Comparison of ENCODE assay signal across 8 cellular contexts in genomic region chr5:138449501-138450239, GRCh38. TPM values are rescaled to one million over a fixed set of nuclear protein-coding genes. Genes with fewer than 3 reads are reported as not detected.
DNase-seq lines count a peak whose midpoint lies in the region; ATAC-seq and TF ChIP-seq lines count a peak whose summit lies in the region.

No MANE protein-coding gene starts in this region.

- peaks cover 4 to 15% (median 9%) of the 10 kb centered on the region in 3 donors for H3K27me3 Mint-ChIP-seq in CD14-positive monocyte (ENCODE audit: low read depth in 3 of 3)

- peak; percentile 70 for ATAC-seq in GM19397 (IDR thresholded peaks at IDR 0.05; ENCODE audit: unreplicated experiment)
- ATAC-seq in RWPE2 (ENCODE audit: low read depth): peak; percentile 94

- peaks cover 6% of the 10 kb centered on the region for H3K4me1 Mint-ChIP-seq in CD14-positive monocyte

- H3K4me1 ChIP-seq in KMS-11 (ENCODE audit: low read depth, poor library complexity, severe bottlenecking): no peaks in the 10 kb centered on the region
- H3K4me1 ChIP-seq in RWPE2 (ENCODE audit: insufficient read depth, poor library complexity, severe bottlenecking): no peaks in the 10 kb centered on the region
- H3K4me1 ChIP-seq in neuron (ENCODE audit: insufficient read depth, low read length): peaks cover 20% of the 10 kb centered on the region
- peaks cover 10% of the 10 kb centered on the region for H3K4me1 ChIP-seq in stomach smooth muscle (ENCODE audit: control insufficient read depth, insufficient read depth, low read length)

- H4K20me1 ChIP-seq in KMS-11 (ENCODE audit: insufficient read depth): no peaks in the 10 kb centered on the region

- H3K27ac Mint-ChIP-seq in CD14-positive monocyte: peak overlapping the region in 1 of 7 donors; percentile 73

- TF ChIP-seq CTCF in CD14-positive monocyte (IDR thresholded peaks at IDR 0.05) (peak; percentile 91), KMS-11 (conservative IDR thresholded peaks at IDR 0.05; ENCODE audit: low read depth, low read length) (peak; percentile 92), RWPE2 (IDR thresholded peaks at IDR 0.05; ENCODE audit: poor library complexity, severe bottlenecking) (peak; percentile 99), fibroblast of pulmonary artery (IDR thresholded peaks at IDR 0.05; ENCODE audit: low read length, missing control alignments) (peak; percentile 85)

- no peaks in the 10 kb centered on the region for H3K27me3 ChIP-seq in KMS-11 (ENCODE audit: insufficient read depth, low read depth)
- H3K27me3 ChIP-seq in RWPE2 (ENCODE audit: insufficient read depth, poor library complexity, severe bottlenecking): no peaks in the 10 kb centered on the region
- no peaks in the 10 kb centered on the region for H3K27me3 ChIP-seq in neuron (ENCODE audit: insufficient read depth, low read length)
- no peaks in the 10 kb centered on the region for H3K27me3 ChIP-seq in stomach smooth muscle (ENCODE audit: control insufficient read depth in 1 of 2, insufficient read depth in 2 of 2, low read length in 2 of 2)

- H3K9me3 Mint-ChIP-seq in CD14-positive monocyte: no peaks in the 10 kb centered on the region

- H3K27ac ChIP-seq in KMS-11 (no peak overlapping the region), RWPE2 (ENCODE audit: poor library complexity, severe bottlenecking) (no peak overlapping the region), stomach smooth muscle (ENCODE audit: low read length) (no peak overlapping the region)

- H3K9ac ChIP-seq in KMS-11: no peak overlapping the region; the same call in 1 of the 2 replicates
- peak overlapping the region; percentile 36 to 77 for H3K9ac ChIP-seq in stomach smooth muscle (ENCODE audit: low read length in 2 of 2)

- H3K36me3 Mint-ChIP-seq in CD14-positive monocyte: no peaks in the 10 kb centered on the region

- no peaks in the 10 kb centered on the region for H3K36me3 ChIP-seq in KMS-11 (ENCODE audit: insufficient read depth)
- H3K36me3 ChIP-seq in RWPE2 (ENCODE audit: low read depth): no peaks in the 10 kb centered on the region
- H3K36me3 ChIP-seq in neuron (ENCODE audit: insufficient read depth, low read length): peaks cover 4% of the 10 kb centered on the region
- H3K36me3 ChIP-seq in stomach smooth muscle (ENCODE audit: control insufficient read depth in 2 of 2, insufficient read depth in 2 of 2, low read length in 2 of 2): no peaks in the 10 kb centered on the region

- H2AFZ ChIP-seq in KMS-11 (ENCODE audit: low read depth) (peak overlapping the region; percentile 80), neuron (ENCODE audit: low read depth, low read length) (peak overlapping the region; percentile 31)

- H3K9me3 ChIP-seq in RWPE2 (ENCODE audit: severe bottlenecking) (no peaks in the 10 kb centered on the region), neuron (ENCODE audit: low read length) (no peaks in the 10 kb centered on the region), stomach smooth muscle (ENCODE audit: control insufficient read depth in 2 of 2, low read length in 2 of 2) (no peaks in the 10 kb centered on the region)

- H3K4me2 ChIP-seq in KMS-11: peak overlapping the region; percentile 36

- H3K4me3 ChIP-seq in KMS-11 (IDR thresholded peaks at IDR 0.05; ENCODE audit: insufficient read depth, low read depth, low read length): no peak overlapping the region
- H3K4me3 ChIP-seq in RWPE2 (ENCODE audit: severe bottlenecking): no peak overlapping the region
- H3K4me3 ChIP-seq in fibroblast of pulmonary artery (replicated peaks; ENCODE audit: low read depth, low read length): no peak overlapping the region
- peak overlapping the region; percentile 47 for H3K4me3 ChIP-seq in neuron (ENCODE audit: low read length)
- peak overlapping the region; percentile 57 to 59 for H3K4me3 ChIP-seq in stomach smooth muscle (ENCODE audit: low read length in 2 of 2)

- no peak overlapping the region for H3K4me3 Mint-ChIP-seq in CD14-positive monocyte

- no peaks in the 10 kb centered on the region for H3K79me2 ChIP-seq in KMS-11 (ENCODE audit: insufficient read depth, low read depth)

- intact Hi-C loops in CD14-positive monocyte (cut with micrococcal nuclease): loop anchor here (2.0 kb wide), 2 partner anchors 53 to 55 kb away; no protein-coding TSS in a partner anchor

- peak; percentile 81 for DNase-seq in CD14-positive monocyte (ENCODE audit: low spot score)
- peak; percentile 88 for DNase-seq in RWPE2 (ENCODE audit: low spot score)
- DNase-seq in activated effector memory CD4-positive, alpha-beta T cell treated with Interleukin-2 at 50 U/mL for 16 hours: peak; percentile 59
- peak; percentile 86 for DNase-seq in fibroblast of pulmonary artery (ENCODE audit: low read depth)

RNA-seq across cellular contexts. Expression of gene REEP2, which starts 10.8 kb away (rescaled TPM):
- polyA plus RNA-seq in CD14-positive monocyte: not detected

RNA-seq across cellular contexts. Expression of gene EGR1, which starts 15.6 kb away (rescaled TPM):
- polyA plus RNA-seq in CD14-positive monocyte: 100 to 1,000 TPM in 1 of 2 donors, 1 to 10 TPM in 1; 8.4 to 105 TPM

Comparison
In these comparisons a context has a peak if more than half of its experiments do, and no peak if none do; other contexts are left out.
1. H3K4me3 ChIP-seq: peak in neuron (single experiment) and stomach smooth muscle (2 of 2); none in KMS-11 (single experiment), RWPE2 (single experiment) and fibroblast of pulmonary artery (single experiment).
2. Peak in every context shown above with its lines, with median percentiles within 50 percentile points of each other: DNase-seq and CTCF ChIP-seq.